24 cellular contexts compared by ENCODE assay signal in genomic region chr7:112521942-112522341, GRCh38.
"Had no signal": no experiment of that assay in that cellular context is flagged by ENCODE, and none has a peak within 500 bp of the region (broad histone marks: within the 10 kb centered on the region; RNA-seq: fewer than 3 reads in every experiment).

No MANE protein-coding gene starts in this region.

- H3K36me3 ChIP-seq: gastrocnemius medialis, heart right ventricle, left lung, lower lobe of right lung had no signal

- FAIRE-seq: colon, islet of Langerhans, keratinocyte had no signal

- H3K27me3 ChIP-seq: gastrocnemius medialis, left lung had no signal

- H3K9me3 ChIP-seq: gastrocnemius medialis, heart right ventricle, left lung, lower lobe of right lung, mucosa of descending colon had no signal

- H3K4me3 ChIP-seq: coronary artery, dorsolateral prefrontal cortex, gastrocnemius medialis, heart right ventricle, left lung, lower lobe of right lung, mucosa of descending colon had no signal

- ATAC-seq: esophagus mucosa, gastrocnemius medialis, heart right ventricle, left cardiac atrium, left lung, left ventricle myocardium superior, lower lobe of right lung, mucosa of descending colon had no signal

- H3K27ac ChIP-seq: coronary artery, dorsolateral prefrontal cortex, epithelial cell of prostate, gastrocnemius medialis, heart right ventricle, left lung, lower lobe of right lung had no signal

- H3K4me1 ChIP-seq: gastrocnemius medialis, heart right ventricle, left lung, lower lobe of right lung had no signal

- DNase-seq: dermis blood vessel endothelial cell; dorsolateral prefrontal cortex; effector CD4-positive, alpha-beta T cell; effector memory CD4-positive, alpha-beta T cell; erythroblast; foreskin melanocyte; gastrocnemius medialis; glutamatergic neuron; head of caudate nucleus; heart right ventricle; hippocampal formation; left cardiac atrium; left lung; left ventricle myocardium superior; lower lobe of right lung; mesenchymal stem cell; mucosa of descending colon; naive B cell had no signal
